Comparison of ENCODE assay signal across 8 cellular contexts in genomic region chr10:110138197-110138812, GRCh38.
A peak's percentile ranks its signal among the peaks of the same experiment; 100 is the strongest.
DNase-seq lines count a peak whose midpoint lies in the region; ATAC-seq and TF ChIP-seq lines count a peak whose summit lies in the region.

No MANE protein-coding gene starts in this region.

- H3K36me3 ChIP-seq in adipocyte (ENCODE audit: control insufficient read depth, insufficient read depth, low read length, severe bottlenecking) (peaks cover 7% of the 10 kb centered on the region), left ventricle myocardium inferior (peaks cover 30% of the 10 kb centered on the region), gastrocnemius medialis (no peaks in the 10 kb centered on the region)

- H3K27ac Mint-ChIP-seq in activated naive CD4-positive, alpha-beta T cell treated with anti-CD3 and anti-CD28 coated beads for 36 hours, result peak overlapping the region; percentile 18

- TF ChIP-seq CTCF in left ventricle myocardium inferior (IDR thresholded peaks at IDR 0.05; ENCODE audit: borderline replicate concordance) (peak; percentile 78), gastrocnemius medialis (IDR thresholded peaks at IDR 0.05 in 4 of 5, conservative IDR thresholded peaks at IDR 0.05 in 1 of 5) (peak in 4 of 5 experiments; percentile 41 to 67 (median 56))

- peak overlapping the region; percentile 61 for H3K27ac ChIP-seq in left ventricle myocardium inferior (replicated peaks)
- no peak overlapping the region for H3K27ac ChIP-seq in gastrocnemius medialis

- H3K9me3 ChIP-seq in adipocyte (ENCODE audit: control insufficient read depth, low read length) (no peaks in the 10 kb centered on the region), left ventricle myocardium inferior (replicated peaks) (no peaks in the 10 kb centered on the region), gastrocnemius medialis (no peaks in the 10 kb centered on the region)

- peaks cover 48% of the 10 kb centered on the region for H3K4me1 Mint-ChIP-seq in activated naive CD4-positive, alpha-beta T cell treated with anti-CD3 and anti-CD28 coated beads for 36 hours (ENCODE audit: low read depth)

- CTCF ChIA-PET in activated naive CD4-positive, alpha-beta T cell treated with anti-CD3 and anti-CD28 coated beads for 36 hours (lab: Charles Lee), result interaction anchor here (0.6 to 3.0 kb wide), 43 partner anchors 9 to 408 kb away, joined by 3 to 36 read pairs (median 4); partner anchors contain the start of genes MXI1 and SMNDC1

- H3K9me3 Mint-ChIP-seq in activated naive CD4-positive, alpha-beta T cell treated with anti-CD3 and anti-CD28 coated beads for 36 hours, result no peaks in the 10 kb centered on the region

- no peak for TF ChIP-seq POLR2A in gastrocnemius medialis (IDR thresholded peaks at IDR 0.05)

- H3K4me1 ChIP-seq in adipocyte (ENCODE audit: control insufficient read depth, insufficient read depth, low read length) (peaks cover 28% of the 10 kb centered on the region), left ventricle myocardium inferior (peaks cover 39% of the 10 kb centered on the region), gastrocnemius medialis (peaks cover 13 to 20% of the 10 kb centered on the region in 2 donors)

- ATAC-seq in HG02759 (IDR thresholded peaks at IDR 0.05; ENCODE audit: unreplicated experiment) (peak; percentile 46), gastrocnemius medialis (peak; percentile 43 to 55), HG02870 (IDR thresholded peaks at IDR 0.05; ENCODE audit: unreplicated experiment) (no peak)

- in situ Hi-C loops in gastrocnemius medialis (cut with MboI; ENCODE audit: low sequenced_read_pairs in 4 of 4), result loop anchor here (5.0 to 25.0 kb wide), 9 partner anchors 76 to 416 kb away; no protein-coding TSS in a partner anchor

- H3K4me3 ChIP-seq in adipocyte (ENCODE audit: low read length) (no peak overlapping the region), left ventricle myocardium inferior (no peak overlapping the region), gastrocnemius medialis (no peak overlapping the region)

- no peak overlapping the region for H3K9ac ChIP-seq in adipocyte (ENCODE audit: low read length)

- H3K27me3 ChIP-seq in adipocyte (replicated peaks; ENCODE audit: control insufficient read depth, insufficient read depth, low read length) (no peaks in the 10 kb centered on the region), left ventricle myocardium inferior (ENCODE audit: low read depth) (no peaks in the 10 kb centered on the region), gastrocnemius medialis (no peaks in the 10 kb centered on the region)

- H3K27me3 Mint-ChIP-seq in activated naive CD4-positive, alpha-beta T cell treated with anti-CD3 and anti-CD28 coated beads for 36 hours (ENCODE audit: low read depth), result no peaks in the 10 kb centered on the region

- H3K36me3 Mint-ChIP-seq in activated naive CD4-positive, alpha-beta T cell treated with anti-CD3 and anti-CD28 coated beads for 36 hours (ENCODE audit: low read depth), result peaks cover under 1% of the 10 kb centered on the region

- intact Hi-C loops in activated naive CD4-positive, alpha-beta T cell treated with anti-CD3 and anti-CD28 coated beads for 36 hours (cut with micrococcal nuclease), result loop anchor here (1.0 to 5.0 kb wide), 8 partner anchors 19 to 358 kb away; partner anchors contain the start of genes DUSP5 and MXI1
- intact Hi-C loops in left ventricle myocardium inferior (cut with micrococcal nuclease), result no loop called here
- intact Hi-C loops in gastrocnemius medialis (cut with DNase I; ENCODE audit: low total_unique reads), result loop anchor here (2.0 to 5.0 kb wide), 2 partner anchors 166 to 256 kb away; partner anchors contain the start of gene SMNDC1

- no peak for DNase-seq in activated naive CD4-positive, alpha-beta T cell treated with anti-CD3 and anti-CD28 coated beads for 36 hours
- no peak for DNase-seq in activated naive CD4-positive, alpha-beta T cell treated with Interleukin-2 at 50 U/mL for 16 hours
- DNase-seq in NCI-H2227 (lab: John Stamatoyannopoulos, UW; ENCODE audit: unreplicated experiment) (peak; percentile 58), adipocyte (ENCODE audit: low read depth) (peak; percentile 85), left ventricle myocardium inferior (no peak), gastrocnemius medialis (no peak)

- H3K4me3 Mint-ChIP-seq in activated naive CD4-positive, alpha-beta T cell treated with anti-CD3 and anti-CD28 coated beads for 36 hours, result no peak overlapping the region

Comparison
In these comparisons a context has a peak if more than half of its experiments do, and no peak if none do; other contexts are left out.
1. DNase-seq: peak in NCI-H2227 (single experiment) and adipocyte (single experiment); none in activated naive CD4-positive, alpha-beta T cell treated with anti-CD3 and anti-CD28 coated beads for 36 hours (single experiment), activated naive CD4-positive, alpha-beta T cell treated with Interleukin-2 at 50 U/mL for 16 hours (single experiment), left ventricle myocardium inferior (single experiment) and gastrocnemius medialis (0 of 2).